12 cellular contexts compared by ENCODE assay signal in genomic region chr1:154446292-154446691, GRCh38. TPM values are rescaled to one million over a fixed set of nuclear protein-coding genes. Genes with fewer than 3 reads are reported as not detected.
A peak's percentile ranks its signal among the peaks of the same experiment; 100 is the strongest.
DNase-seq lines count a peak whose midpoint lies in the region; ATAC-seq and TF ChIP-seq lines count a peak whose summit lies in the region.
"Had no signal": no experiment of that assay in that cellular context is flagged by ENCODE, and none has a peak within 500 bp of the region (broad histone marks: within the 10 kb centered on the region; RNA-seq: fewer than 3 reads in every experiment).

No MANE protein-coding gene starts in this region.

- H3K4me1 Mint-ChIP-seq in nephron progenitor cell: peaks cover 25% of the 10 kb centered on the region

- no peaks in the 10 kb centered on the region for H3K79me2 ChIP-seq in ACC112 (ENCODE audit: control insufficient read depth, insufficient read depth, low read length, unreplicated experiment)

- ATAC-seq in GM21723 (IDR thresholded peaks at IDR 0.05; ENCODE audit: unreplicated experiment) (no peak), HG03442 (IDR thresholded peaks at IDR 0.05; ENCODE audit: unreplicated experiment) (no peak)

- H3K36me3 ChIP-seq in ACC112 (ENCODE audit: insufficient read depth, low read length) (0 out of 2 replicates have a peak, but pooled peaks cover 5% of the 10 kb centered on the region), esophagus (ENCODE audit: control insufficient read depth in 2 of 2, insufficient read depth in 2 of 2, low read length in 1 of 2) (peaks cover 6 to 11% of the 10 kb centered on the region in 2 donors)

- H3K9me3 Mint-ChIP-seq in nephron progenitor cell: no peaks in the 10 kb centered on the region

- H3K36me3 Mint-ChIP-seq in nephron progenitor cell (ENCODE audit: low read depth): no peaks in the 10 kb centered on the region

- peaks cover 14% of the 10 kb centered on the region for H3K27me3 Mint-ChIP-seq in nephron progenitor cell (ENCODE audit: low read depth, poor library complexity)

- H3K27ac ChIP-seq in ACC112 (ENCODE audit: low read depth, low read length) (peak overlapping the region; percentile 26; the same call in 1 of the 2 replicates), esophagus (ENCODE audit: low read depth in 2 of 2, low read length in 1 of 2) (peak overlapping the region; percentile 60 to 76), caudate nucleus (ENCODE audit: low read depth, low read length) (no peak overlapping the region)
- H3K27ac ChIP-seq: C4-2B had no signal

- H3K9me3 ChIP-seq in esophagus (ENCODE audit: control insufficient read depth in 2 of 2, insufficient read depth in 1 of 2, low read depth in 1 of 2, low read length in 1 of 2): no peaks in the 10 kb centered on the region

- peak overlapping the region; percentile 64 for H3K27ac Mint-ChIP-seq in nephron progenitor cell

- H3K4me3 Mint-ChIP-seq in nephron progenitor cell: no peak overlapping the region

- H2AFZ ChIP-seq in ACC112 (ENCODE audit: low read length, unreplicated experiment): no peak overlapping the region

- H3K4me1 ChIP-seq in ACC112 (ENCODE audit: control insufficient read depth, insufficient read depth, low read length, unreplicated experiment) (peaks cover 37% of the 10 kb centered on the region), esophagus (ENCODE audit: control insufficient read depth in 2 of 2, insufficient read depth in 2 of 2, low read length in 1 of 2) (peaks cover 3 to 5% of the 10 kb centered on the region in 2 donors)

- 72 to 74% methylated on average over 10 of the region's 10 CpGs for WGBS in esophagus, 2 donors

- DNase-seq in HK-2 (ENCODE audit: unreplicated experiment) (peak; percentile 60), nephron progenitor cell (no peak), caudate nucleus (lab: John Stamatoyannopoulos, UW) (no peak)
- no peak for DNase-seq in activated CD8-positive, alpha-beta memory T cell treated with anti-CD3 and anti-CD28 coated beads, Interleukin-2, amount 50 U/mL, for 4 hours
- DNase-seq: central memory CD4-positive, alpha-beta T cell; NCI-H82; stimulated activated CD4-positive, alpha-beta T cell treated with anti-CD3 and anti-CD28 coated beads, Interleukin-4, amount 100 ng/mL, for 24 hours had no signal

- H3K27me3 ChIP-seq in ACC112 (ENCODE audit: insufficient read depth, low read length) (no peaks in the 10 kb centered on the region), esophagus (ENCODE audit: control insufficient read depth in 1 of 2, insufficient read depth in 2 of 2, low read length in 2 of 2) (no peaks in the 10 kb centered on the region)

- TF ChIP-seq CTCF in nephron progenitor cell (IDR thresholded peaks at IDR 0.05): no peak

- H3K4me3 ChIP-seq in ACC112 (ENCODE audit: low read depth, low read length) (no peak overlapping the region), esophagus (ENCODE audit: low read depth in 1 of 2, low read length in 2 of 2) (no peak overlapping the region)

RNA-seq across cellular contexts. Expression of gene IL6R, which starts 41.1 kb away (rescaled TPM):
- polyA plus RNA-seq in esophagus: 1 to 10 TPM; 2.7 to 3.4 TPM

RNA-seq across cellular contexts. Expression of gene TDRD10, which starts 55.7 kb away (rescaled TPM):
- polyA plus RNA-seq in esophagus: 1 to 10 TPM; 1.3 to 1.7 TPM

RNA-seq across cellular contexts. Expression of gene SHE, which starts 55.9 kb away (rescaled TPM):
- 1 to 10 TPM; 1.5 to 2.1 TPM for polyA plus RNA-seq in esophagus
